Comparison of ENCODE assay signal across 1 cellular context in the genomic region with DNA sequence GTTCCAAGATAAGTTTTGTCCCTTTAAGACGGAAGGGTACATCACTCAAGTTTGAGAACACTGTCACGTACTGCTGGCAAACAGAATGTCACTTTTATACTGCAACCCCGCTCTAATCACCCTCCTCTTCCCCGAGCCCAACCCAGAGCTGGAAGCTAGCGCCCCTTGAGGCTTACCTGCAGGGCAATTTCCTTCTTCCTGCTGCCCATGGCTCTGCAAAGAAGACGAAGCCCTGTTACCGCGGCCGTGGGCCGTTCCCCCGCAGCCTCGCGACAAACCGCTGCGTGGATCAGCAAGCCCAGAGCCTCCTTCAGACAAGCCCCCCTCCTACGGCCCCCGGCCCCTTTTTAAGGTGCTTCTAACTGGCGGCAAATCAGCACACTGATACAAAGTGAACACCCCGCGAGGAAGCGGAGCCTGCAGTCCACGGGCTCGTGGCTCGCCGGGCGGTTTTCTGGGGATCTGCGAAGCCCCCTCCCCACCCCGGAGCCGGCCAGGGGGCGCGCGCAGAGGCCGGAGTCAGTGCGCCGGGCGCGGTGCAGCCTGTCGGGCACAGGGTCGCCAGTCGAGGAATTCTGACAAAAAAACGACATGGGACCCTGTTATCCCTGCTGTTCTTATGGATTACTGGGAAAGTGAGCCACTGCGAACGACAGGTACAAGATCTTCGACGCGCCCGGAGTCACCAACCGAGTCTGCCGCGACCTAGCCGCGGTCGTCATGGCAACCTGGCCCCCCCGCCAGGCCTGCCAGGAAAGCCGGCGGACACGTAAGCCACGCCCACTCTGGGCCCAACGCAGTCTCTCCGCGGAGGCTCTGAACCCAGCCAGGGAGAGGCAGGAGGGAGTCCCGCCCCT.
A peak's percentile ranks its signal among the peaks of the same experiment; 100 is the strongest.
TF ChIP-seq lines count a peak whose summit lies in the region.

A gene with protein sequence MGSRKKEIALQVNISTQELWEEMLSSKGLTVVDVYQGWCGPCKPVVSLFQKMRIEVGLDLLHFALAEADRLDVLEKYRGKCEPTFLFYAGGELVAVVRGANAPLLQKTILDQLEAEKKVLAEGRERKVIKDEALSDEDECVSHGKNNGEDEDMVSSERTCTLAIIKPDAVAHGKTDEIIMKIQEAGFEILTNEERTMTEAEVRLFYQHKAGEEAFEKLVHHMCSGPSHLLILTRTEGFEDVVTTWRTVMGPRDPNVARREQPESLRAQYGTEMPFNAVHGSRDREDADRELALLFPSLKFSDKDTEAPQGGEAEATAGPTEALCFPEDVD (minus strand): TSS at position 725 of the 857 bp plus-strand sequence. CDS start 516 bp downstream, at position 209.

TF ChIP-seq in K562, 482 proteins besides CTCF, POLR2A, EP300 and RAD21 (continued from another document and continues in another):
- TF ChIP-seq MEF2D (tag; conservative IDR thresholded peaks at IDR 0.05; ENCODE audit: low read depth) (no peak), CBX1 (IDR thresholded peaks at IDR 0.05; ENCODE audit: low read depth) (0 out of 2 replicates have a peak, but pooled peaks have one; percentile 10), ELF1 (tag; IDR thresholded peaks at IDR 0.05) (0 out of 2 replicates have a peak, but pooled peaks have one; percentile 27), HSF4 (CRISPR knock-in tag; IDR thresholded peaks at IDR 0.05; ENCODE audit: borderline replicate concordance) (no peak), NFE2 (IDR thresholded peaks at IDR 0.05; ENCODE audit: low read depth) (no peak), PHF21A (IDR thresholded peaks at IDR 0.05; ENCODE audit: borderline replicate concordance, low read depth) (no peak), HNRNPH1 (optimal IDR thresholded peaks at IDR 0.05; ENCODE audit: low read depth, low read length) (no peak), PHF20 (IDR thresholded peaks at IDR 0.05; ENCODE audit: partially characterized antibody) (no peak), NR2F6 (CRISPR knock-in tag; IDR thresholded peaks at IDR 0.05) (no peak), PML (IDR thresholded peaks at IDR 0.05; ENCODE audit: low read length) (no peak), ZNF76 (CRISPR knock-in tag; IDR thresholded peaks at IDR 0.05; ENCODE audit: borderline replicate concordance) (no peak), KDM5B (IDR thresholded peaks at IDR 0.05; ENCODE audit: insufficient replicate concordance, low read depth, low read length) (no peak), STAG1 (CRISPR knock-in tag; IDR thresholded peaks at IDR 0.05; ENCODE audit: borderline replicate concordance) (no peak), RFX1 (IDR thresholded peaks at IDR 0.05) (peak; percentile 98), E2F6 (IDR thresholded peaks at IDR 0.05; ENCODE audit: borderline replicate concordance in 1 of 2, extremely low read depth in 1 of 2, insufficient read depth in 1 of 2, insufficient read length in 1 of 2, low read depth in 1 of 2, low read length in 1 of 2, poor library complexity in 1 of 2, severe bottlenecking in 1 of 2) (peak in 1 of 2 experiments; percentile 8), PTTG1 (tag; IDR thresholded peaks at IDR 0.05; ENCODE audit: low read depth) (no peak), GATA2 (CRISPR knock-in tag; IDR thresholded peaks at IDR 0.05) (no peak), DDX20 (tag; IDR thresholded peaks at IDR 0.05; ENCODE audit: low read depth) (no peak), VEZF1 (CRISPR knock-in tag; IDR thresholded peaks at IDR 0.05) (peak; percentile 97), HBP1 (CRISPR knock-in tag; IDR thresholded peaks at IDR 0.05) (no peak), PKNOX1 (IDR thresholded peaks at IDR 0.05) (peak; percentile 78; the same call in 1 of the 2 replicates), TFAP4 (CRISPR knock-in tag; IDR thresholded peaks at IDR 0.05; ENCODE audit: borderline replicate concordance) (peak; percentile 49; the same call in 1 of the 2 replicates), ASH1L (IDR thresholded peaks at IDR 0.05; ENCODE audit: borderline replicate concordance, low read depth, partially characterized antibody) (no peak), RFX7 (CRISPR knock-in tag; IDR thresholded peaks at IDR 0.05) (no peak), ZNF175 (CRISPR knock-in tag; IDR thresholded peaks at IDR 0.05; ENCODE audit: low read depth) (no peak), TEAD4 (IDR thresholded peaks at IDR 0.05; ENCODE audit: low read length) (no peak), TEAD4 (CRISPR knock-in tag; IDR thresholded peaks at IDR 0.05; ENCODE audit: borderline replicate concordance) (no peak), TAL1 (IDR thresholded peaks at IDR 0.05) (no peak), SP1 (CRISPR knock-in tag; IDR thresholded peaks at IDR 0.05) (peak; percentile 61; the same call in 1 of the 2 replicates), ZC3H8 (IDR thresholded peaks at IDR 0.05) (no peak), CREB1 (IDR thresholded peaks at IDR 0.05) (no peak), CREB1 (CRISPR knock-in tag; IDR thresholded peaks at IDR 0.05) (0 out of 2 replicates have a peak, but pooled peaks have one; percentile 4), ZNF444 (CRISPR knock-in tag; IDR thresholded peaks at IDR 0.05) (no peak), BMI1 (IDR thresholded peaks at IDR 0.05; ENCODE audit: low read length) (peak; percentile 77), NCOA2 (IDR thresholded peaks at IDR 0.05; ENCODE audit: partially characterized antibody in 2 of 2) (no peak)
- TF ChIP-seq, protein P1, sequence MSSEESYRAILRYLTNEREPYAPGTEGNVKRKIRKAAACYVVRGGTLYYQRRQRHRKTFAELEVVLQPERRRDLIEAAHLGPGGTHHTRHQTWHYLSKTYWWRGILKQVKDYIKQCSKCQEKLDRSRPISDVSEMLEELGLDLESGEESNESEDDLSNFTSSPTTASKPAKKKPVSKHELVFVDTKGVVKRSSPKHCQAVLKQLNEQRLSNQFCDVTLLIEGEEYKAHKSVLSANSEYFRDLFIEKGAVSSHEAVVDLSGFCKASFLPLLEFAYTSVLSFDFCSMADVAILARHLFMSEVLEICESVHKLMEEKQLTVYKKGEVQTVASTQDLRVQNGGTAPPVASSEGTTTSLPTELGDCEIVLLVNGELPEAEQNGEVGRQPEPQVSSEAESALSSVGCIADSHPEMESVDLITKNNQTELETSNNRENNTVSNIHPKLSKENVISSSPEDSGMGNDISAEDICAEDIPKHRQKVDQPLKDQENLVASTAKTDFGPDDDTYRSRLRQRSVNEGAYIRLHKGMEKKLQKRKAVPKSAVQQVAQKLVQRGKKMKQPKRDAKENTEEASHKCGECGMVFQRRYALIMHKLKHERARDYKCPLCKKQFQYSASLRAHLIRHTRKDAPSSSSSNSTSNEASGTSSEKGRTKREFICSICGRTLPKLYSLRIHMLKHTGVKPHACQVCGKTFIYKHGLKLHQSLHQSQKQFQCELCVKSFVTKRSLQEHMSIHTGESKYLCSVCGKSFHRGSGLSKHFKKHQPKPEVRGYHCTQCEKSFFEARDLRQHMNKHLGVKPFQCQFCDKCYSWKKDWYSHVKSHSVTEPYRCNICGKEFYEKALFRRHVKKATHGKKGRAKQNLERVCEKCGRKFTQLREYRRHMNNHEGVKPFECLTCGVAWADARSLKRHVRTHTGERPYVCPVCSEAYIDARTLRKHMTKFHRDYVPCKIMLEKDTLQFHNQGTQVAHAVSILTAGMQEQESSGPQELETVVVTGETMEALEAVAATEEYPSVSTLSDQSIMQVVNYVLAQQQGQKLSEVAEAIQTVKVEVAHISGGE (CRISPR knock-in tag; IDR thresholded peaks at IDR 0.05), result no peak
- TF ChIP-seq, protein P2, sequence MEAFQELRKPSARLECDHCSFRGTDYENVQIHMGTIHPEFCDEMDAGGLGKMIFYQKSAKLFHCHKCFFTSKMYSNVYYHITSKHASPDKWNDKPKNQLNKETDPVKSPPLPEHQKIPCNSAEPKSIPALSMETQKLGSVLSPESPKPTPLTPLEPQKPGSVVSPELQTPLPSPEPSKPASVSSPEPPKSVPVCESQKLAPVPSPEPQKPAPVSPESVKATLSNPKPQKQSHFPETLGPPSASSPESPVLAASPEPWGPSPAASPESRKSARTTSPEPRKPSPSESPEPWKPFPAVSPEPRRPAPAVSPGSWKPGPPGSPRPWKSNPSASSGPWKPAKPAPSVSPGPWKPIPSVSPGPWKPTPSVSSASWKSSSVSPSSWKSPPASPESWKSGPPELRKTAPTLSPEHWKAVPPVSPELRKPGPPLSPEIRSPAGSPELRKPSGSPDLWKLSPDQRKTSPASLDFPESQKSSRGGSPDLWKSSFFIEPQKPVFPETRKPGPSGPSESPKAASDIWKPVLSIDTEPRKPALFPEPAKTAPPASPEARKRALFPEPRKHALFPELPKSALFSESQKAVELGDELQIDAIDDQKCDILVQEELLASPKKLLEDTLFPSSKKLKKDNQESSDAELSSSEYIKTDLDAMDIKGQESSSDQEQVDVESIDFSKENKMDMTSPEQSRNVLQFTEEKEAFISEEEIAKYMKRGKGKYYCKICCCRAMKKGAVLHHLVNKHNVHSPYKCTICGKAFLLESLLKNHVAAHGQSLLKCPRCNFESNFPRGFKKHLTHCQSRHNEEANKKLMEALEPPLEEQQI (IDR thresholded peaks at IDR 0.05), result no peak
- TF ChIP-seq, protein P3, sequence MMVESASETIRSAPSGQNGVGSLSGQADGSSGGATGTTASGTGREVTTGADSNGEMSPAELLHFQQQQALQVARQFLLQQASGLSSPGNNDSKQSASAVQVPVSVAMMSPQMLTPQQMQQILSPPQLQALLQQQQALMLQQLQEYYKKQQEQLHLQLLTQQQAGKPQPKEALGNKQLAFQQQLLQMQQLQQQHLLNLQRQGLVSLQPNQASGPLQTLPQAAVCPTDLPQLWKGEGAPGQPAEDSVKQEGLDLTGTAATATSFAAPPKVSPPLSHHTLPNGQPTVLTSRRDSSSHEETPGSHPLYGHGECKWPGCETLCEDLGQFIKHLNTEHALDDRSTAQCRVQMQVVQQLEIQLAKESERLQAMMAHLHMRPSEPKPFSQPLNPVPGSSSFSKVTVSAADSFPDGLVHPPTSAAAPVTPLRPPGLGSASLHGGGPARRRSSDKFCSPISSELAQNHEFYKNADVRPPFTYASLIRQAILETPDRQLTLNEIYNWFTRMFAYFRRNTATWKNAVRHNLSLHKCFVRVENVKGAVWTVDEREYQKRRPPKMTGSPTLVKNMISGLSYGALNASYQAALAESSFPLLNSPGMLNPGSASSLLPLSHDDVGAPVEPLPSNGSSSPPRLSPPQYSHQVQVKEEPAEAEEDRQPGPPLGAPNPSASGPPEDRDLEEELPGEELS (CRISPR knock-in tag; IDR thresholded peaks at IDR 0.05; ENCODE audit: borderline replicate concordance), result no peak
- TF ChIP-seq, protein P4, sequence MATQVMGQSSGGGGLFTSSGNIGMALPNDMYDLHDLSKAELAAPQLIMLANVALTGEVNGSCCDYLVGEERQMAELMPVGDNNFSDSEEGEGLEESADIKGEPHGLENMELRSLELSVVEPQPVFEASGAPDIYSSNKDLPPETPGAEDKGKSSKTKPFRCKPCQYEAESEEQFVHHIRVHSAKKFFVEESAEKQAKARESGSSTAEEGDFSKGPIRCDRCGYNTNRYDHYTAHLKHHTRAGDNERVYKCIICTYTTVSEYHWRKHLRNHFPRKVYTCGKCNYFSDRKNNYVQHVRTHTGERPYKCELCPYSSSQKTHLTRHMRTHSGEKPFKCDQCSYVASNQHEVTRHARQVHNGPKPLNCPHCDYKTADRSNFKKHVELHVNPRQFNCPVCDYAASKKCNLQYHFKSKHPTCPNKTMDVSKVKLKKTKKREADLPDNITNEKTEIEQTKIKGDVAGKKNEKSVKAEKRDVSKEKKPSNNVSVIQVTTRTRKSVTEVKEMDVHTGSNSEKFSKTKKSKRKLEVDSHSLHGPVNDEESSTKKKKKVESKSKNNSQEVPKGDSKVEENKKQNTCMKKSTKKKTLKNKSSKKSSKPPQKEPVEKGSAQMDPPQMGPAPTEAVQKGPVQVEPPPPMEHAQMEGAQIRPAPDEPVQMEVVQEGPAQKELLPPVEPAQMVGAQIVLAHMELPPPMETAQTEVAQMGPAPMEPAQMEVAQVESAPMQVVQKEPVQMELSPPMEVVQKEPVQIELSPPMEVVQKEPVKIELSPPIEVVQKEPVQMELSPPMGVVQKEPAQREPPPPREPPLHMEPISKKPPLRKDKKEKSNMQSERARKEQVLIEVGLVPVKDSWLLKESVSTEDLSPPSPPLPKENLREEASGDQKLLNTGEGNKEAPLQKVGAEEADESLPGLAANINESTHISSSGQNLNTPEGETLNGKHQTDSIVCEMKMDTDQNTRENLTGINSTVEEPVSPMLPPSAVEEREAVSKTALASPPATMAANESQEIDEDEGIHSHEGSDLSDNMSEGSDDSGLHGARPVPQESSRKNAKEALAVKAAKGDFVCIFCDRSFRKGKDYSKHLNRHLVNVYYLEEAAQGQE (CRISPR knock-in tag; IDR thresholded peaks at IDR 0.05; ENCODE audit: low read depth), result no peak
